Comparison of ENCODE assay signal across 10 cellular contexts in the genomic region with DNA sequence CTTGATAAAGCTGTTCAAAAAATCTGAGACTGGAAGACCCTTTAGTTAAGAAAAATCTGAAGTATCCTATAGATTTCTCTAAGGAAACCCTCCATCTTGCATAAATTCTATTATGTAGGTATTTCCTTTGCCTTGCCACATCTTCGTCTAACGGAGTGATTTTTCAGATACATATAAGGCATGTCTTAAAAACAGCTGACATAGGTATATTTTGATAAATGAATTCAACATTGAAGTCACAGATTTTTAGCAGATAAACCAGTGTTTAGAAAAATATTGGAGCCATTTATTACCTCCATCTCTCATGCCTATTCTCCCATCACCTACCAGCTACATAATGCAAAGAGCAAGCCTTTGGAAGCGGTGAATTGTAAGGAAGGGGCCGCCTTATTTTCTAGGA.
"Had no signal": no experiment of that assay in that cellular context is flagged by ENCODE, and none has a peak within 500 bp of the region (broad histone marks: within the 10 kb centered on the region; RNA-seq: fewer than 3 reads in every experiment).

No MANE protein-coding gene starts in this region.

- H3K4me3 Mint-ChIP-seq: HFFc6 had no signal

- H3K4me1 ChIP-seq: HAP-1 had no signal

- H3K4me3 ChIP-seq: GM23248, HAP-1 had no signal

- H3K4me2 ChIP-seq: KMS-11 had no signal

- H2AFZ ChIP-seq: GM23248 had no signal

- H3K27ac Mint-ChIP-seq: HFFc6 had no signal

- FAIRE-seq: HTR-8/SVneo had no signal

- H3K9me3 ChIP-seq: HAP-1 had no signal

- H3K9ac ChIP-seq: GM23248, KMS-11 had no signal

- ATAC-seq: HCT116 had no signal

- H3K27ac ChIP-seq: GM23248, KMS-11 had no signal

- DNase-seq: GM23248, GOT3, H7, HFFc6, Karpas-422, KBM-7 had no signal

- H3K36me3 ChIP-seq: HAP-1 had no signal
